In genomic region chr6:49097116-49097515, GRCh38 we compare ENCODE assay signal across 15 cellular contexts.
"Had no signal": no experiment of that assay in that cellular context is flagged by ENCODE, and none has a peak within 500 bp of the region (broad histone marks: within the 10 kb centered on the region; RNA-seq: fewer than 3 reads in every experiment).

No MANE protein-coding gene starts in this region.

- DNase-seq: effector CD4-positive, alpha-beta T cell; endodermal cell; erythroblast; foreskin keratinocyte; head of caudate nucleus; left colon; left ventricle myocardium superior; mesenchymal stem cell; midbrain; nucleus accumbens; ovary; sigmoid colon; stimulated activated naive CD4-positive, alpha-beta T cell treated with Interleukin-2 at 50 U/mL for 16 hours; trophoblast cell had no signal

- ATAC-seq: foreskin keratinocyte; left colon; left ventricle myocardium superior; natural killer cell treated with Interleukin-12 subunit alpha and Interleukin-12 subunit beta and Interleukin-15 and Interleukin-18, amount 100 ng/mL, for 72 hours had no signal
